Comparison of ENCODE assay signal across 1 cellular context in the genomic region with DNA sequence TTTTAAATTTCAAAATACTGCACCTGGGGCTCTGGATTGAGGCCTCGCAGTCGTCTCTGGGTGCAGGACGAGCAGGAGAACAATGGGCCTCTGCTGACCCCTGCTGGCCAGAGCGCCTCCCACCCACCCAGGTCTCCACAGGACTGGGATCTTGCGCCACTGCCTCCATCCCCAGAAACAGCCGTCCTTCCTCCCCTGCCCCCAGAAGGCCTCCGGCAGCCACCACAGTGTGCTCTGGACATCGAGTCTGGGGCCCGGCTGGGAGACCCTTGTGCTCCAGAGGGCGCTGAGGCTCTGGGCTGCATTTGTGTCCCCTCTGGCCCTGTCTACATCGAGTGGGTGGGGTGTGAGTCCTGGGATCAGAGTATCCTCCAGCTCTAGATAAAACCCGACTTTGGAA.
TF ChIP-seq lines count a peak whose summit lies in the region.

No MANE protein-coding gene starts in this region.

TF ChIP-seq in WTC11, 78 proteins besides CTCF, POLR2A, EP300 and RAD21 (continued from another document):
- TF ChIP-seq JUN (CRISPR knock-in tag; IDR thresholded peaks at IDR 0.05) (no peak), ZNF121 (CRISPR knock-in tag; IDR thresholded peaks at IDR 0.05) (peak; percentile 91), FOXP1 (CRISPR knock-in tag; IDR thresholded peaks at IDR 0.05; ENCODE audit: borderline replicate concordance) (no peak), TEAD4 (CRISPR knock-in tag; IDR thresholded peaks at IDR 0.05) (no peak), FOXK1 (CRISPR knock-in tag; IDR thresholded peaks at IDR 0.05) (no peak), EMX1 (CRISPR knock-in tag; IDR thresholded peaks at IDR 0.05) (no peak), TP53 (CRISPR knock-in tag; IDR thresholded peaks at IDR 0.05) (0 out of 2 replicates have a peak, but pooled peaks have one; percentile 30), SP1 (CRISPR knock-in tag; conservative IDR thresholded peaks at IDR 0.05) (peak; percentile 51; the same call in 1 of the 2 replicates)
- TF ChIP-seq, protein P1, sequence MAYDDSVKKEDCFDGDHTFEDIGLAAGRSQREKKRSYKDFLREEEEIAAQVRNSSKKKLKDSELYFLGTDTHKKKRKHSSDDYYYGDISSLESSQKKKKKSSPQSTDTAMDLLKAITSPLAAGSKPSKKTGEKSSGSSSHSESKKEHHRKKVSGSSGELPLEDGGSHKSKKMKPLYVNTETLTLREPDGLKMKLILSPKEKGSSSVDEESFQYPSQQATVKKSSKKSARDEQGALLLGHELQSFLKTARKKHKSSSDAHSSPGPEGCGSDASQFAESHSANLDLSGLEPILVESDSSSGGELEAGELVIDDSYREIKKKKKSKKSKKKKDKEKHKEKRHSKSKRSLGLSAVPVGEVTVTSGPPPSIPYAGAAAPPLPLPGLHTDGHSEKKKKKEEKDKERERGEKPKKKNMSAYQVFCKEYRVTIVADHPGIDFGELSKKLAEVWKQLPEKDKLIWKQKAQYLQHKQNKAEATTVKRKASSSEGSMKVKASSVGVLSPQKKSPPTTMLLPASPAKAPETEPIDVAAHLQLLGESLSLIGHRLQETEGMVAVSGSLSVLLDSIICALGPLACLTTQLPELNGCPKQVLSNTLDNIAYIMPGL (CRISPR knock-in tag; IDR thresholded peaks at IDR 0.05) = no peak
